Comparison of ENCODE assay signal across 15 cellular contexts in the genomic region with DNA sequence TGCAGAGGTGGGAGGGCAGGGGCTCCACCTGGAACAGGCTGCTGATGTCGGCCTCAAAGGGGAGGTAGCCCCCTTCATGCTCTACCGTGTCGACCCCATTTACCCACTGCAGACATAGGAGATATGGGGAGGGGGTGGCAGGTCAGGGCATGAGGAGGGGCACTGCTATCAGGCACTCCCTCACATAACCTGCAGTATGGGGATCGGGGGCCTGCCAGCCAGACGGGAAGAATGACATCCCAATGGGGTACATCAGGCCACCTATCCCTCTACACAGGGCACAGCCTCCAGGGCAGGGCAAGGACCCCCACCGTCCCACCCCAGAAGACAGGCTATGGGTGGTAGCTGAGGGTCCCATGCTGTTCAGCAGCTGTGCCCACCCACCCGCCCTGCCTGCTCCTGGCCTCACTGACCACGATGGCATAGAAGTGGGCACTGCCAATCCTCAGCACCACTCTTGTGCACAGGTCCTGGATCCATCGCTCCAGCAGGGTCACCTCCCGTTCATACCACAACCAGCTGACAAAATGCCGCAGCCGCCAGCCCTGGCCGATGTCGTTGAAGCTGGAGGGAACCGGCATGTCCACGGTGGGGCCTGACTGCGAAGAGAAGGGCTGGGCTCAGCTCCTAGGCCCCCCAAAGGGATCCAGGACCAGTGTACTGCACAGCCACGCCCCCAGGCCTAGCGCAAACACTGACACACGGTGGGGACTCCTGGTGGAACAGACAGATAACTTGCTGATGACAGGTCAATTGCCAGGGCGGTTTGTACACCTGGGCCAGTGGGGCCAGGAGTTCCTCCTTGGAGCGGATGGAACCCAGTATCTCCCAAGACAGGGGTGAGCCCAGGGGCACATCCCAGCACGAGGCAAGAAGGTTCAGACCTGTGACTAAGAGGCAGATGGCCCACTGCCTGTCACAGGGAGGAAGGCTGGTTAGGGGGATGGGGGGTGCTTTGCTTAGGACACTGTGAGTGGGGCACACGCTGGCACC. TPM values are rescaled to one million over a fixed set of nuclear protein-coding genes. Genes with fewer than 3 reads are reported as not detected.
DNase-seq lines count a peak whose midpoint lies in the region; ATAC-seq and TF ChIP-seq lines count a peak whose summit lies in the region.
"Had no signal": no experiment of that assay in that cellular context is flagged by ENCODE, and none has a peak within 500 bp of the region (broad histone marks: within the 10 kb centered on the region; RNA-seq: fewer than 3 reads in every experiment).

No MANE protein-coding gene starts in this region.

- no peaks in the 10 kb centered on the region for H3K4me1 Mint-ChIP-seq in MCF 10A (ENCODE audit: insufficient read depth, unreplicated experiment)
- peaks cover 16% of the 10 kb centered on the region for H3K4me1 Mint-ChIP-seq in activated B cell treated with CpG ODN at 0.5 μM for 24 hours
- peaks cover 25 to 35% of the 10 kb centered on the region in 2 donors for H3K4me1 Mint-ChIP-seq in immature natural killer cell
- peaks cover 5% of the 10 kb centered on the region for H3K4me1 Mint-ChIP-seq in type B pancreatic cell (ENCODE audit: unreplicated experiment)

- TF ChIP-seq CTCF in MCF 10A (IDR thresholded peaks at IDR 0.05; ENCODE audit: unreplicated experiment), result no peak
- TF ChIP-seq CTCF in mammary epithelial cell (conservative IDR thresholded peaks at IDR 0.05 in 1 of 2, IDR thresholded peaks at IDR 0.05 in 1 of 2; ENCODE audit: extremely low read depth in 1 of 2, insufficient read depth in 1 of 2, low read depth in 1 of 2, low read length in 2 of 2), result no peak
- no peak for TF ChIP-seq CTCF in activated B cell treated with CpG ODN at 0.5 μM for 24 hours (IDR thresholded peaks at IDR 0.05)
- no peak for TF ChIP-seq CTCF in type B pancreatic cell (conservative IDR thresholded peaks at IDR 0.05)
- TF ChIP-seq CTCF in PC-9 (conservative IDR thresholded peaks at IDR 0.05), result no peak

- no peaks in the 10 kb centered on the region for H3K27me3 Mint-ChIP-seq in MCF 10A (ENCODE audit: insufficient read depth, unreplicated experiment)
- no peaks in the 10 kb centered on the region for H3K27me3 Mint-ChIP-seq in activated B cell treated with CpG ODN at 0.5 μM for 24 hours
- peaks cover 0 to 2% (median 0%) of the 10 kb centered on the region in 3 donors for H3K27me3 Mint-ChIP-seq in immature natural killer cell (ENCODE audit: low read depth in 3 of 3)
- H3K27me3 Mint-ChIP-seq in type B pancreatic cell, result no peaks in the 10 kb centered on the region

- no peak for ATAC-seq in activated B cell treated with CpG ODN at 0.5 μM for 24 hours (ENCODE audit: low read depth)

- H2AFZ ChIP-seq in mammary epithelial cell (ENCODE audit: low read depth, low read length) (no peak overlapping the region), PC-9 (no peak overlapping the region)

- dilution Hi-C loops in mammary epithelial cell (cut with HindIII; ENCODE audit: low sequenced_read_pairs), result no loop called here

- H3K36me3 ChIP-seq in mammary epithelial cell (ENCODE audit: insufficient read depth, low read length) (peaks cover 6% of the 10 kb centered on the region), PC-9 (ENCODE audit: low read depth) (0 out of 2 replicates have a peak, but pooled peaks cover 2% of the 10 kb centered on the region)

- intact Hi-C loops in MCF 10A (cut with micrococcal nuclease), result no loop called here
- intact Hi-C loops in mammary epithelial cell (cut with micrococcal nuclease), result no loop called here
- intact Hi-C loops in activated B cell treated with CpG ODN at 0.5 μM for 24 hours (cut with micrococcal nuclease), result loop anchor here (5.0 kb wide), 2 partner anchors 52 to 132 kb away; partner anchors contain the start of gene CHCHD10
- intact Hi-C loops in PC-9 (cut with micrococcal nuclease; ENCODE audit: unreplicated experiment), result no loop called here

- H3K9me3 ChIP-seq in mammary epithelial cell (replicated peaks; ENCODE audit: insufficient read depth, low read length) (no peaks in the 10 kb centered on the region), PC-9 (ENCODE audit: insufficient read depth, low read depth) (no peaks in the 10 kb centered on the region)
- H3K9me3 ChIP-seq: BE2C had no signal

- H3K27ac ChIP-seq in mammary epithelial cell (ENCODE audit: insufficient read depth, low read depth, low read length) (no peak overlapping the region), PC-9 (no peak overlapping the region)
- H3K27ac ChIP-seq: coronary artery, WERI-Rb-1 had no signal

- POLR2A ChIA-PET in MCF 10A (lab: Yijun Ruan, JAX) (no interaction called here), activated B cell treated with CpG ODN at 0.5 μM for 24 hours (lab: Charles Lee) (no interaction called here), PC-9 (lab: Charles Lee; ENCODE audit: unreplicated experiment) (interaction anchor here (0.6 to 0.7 kb wide), 2 partner anchors 56 to 60 kb away, joined by 3 to 6 read pairs; no protein-coding TSS in a partner anchor)

- H3K36me3 Mint-ChIP-seq in MCF 10A (ENCODE audit: insufficient read depth, unreplicated experiment), result peaks cover 19% of the 10 kb centered on the region
- H3K36me3 Mint-ChIP-seq in activated B cell treated with CpG ODN at 0.5 μM for 24 hours (ENCODE audit: low read depth), result peaks cover 41% of the 10 kb centered on the region
- peaks cover 16 to 31% (median 16%) of the 10 kb centered on the region in 3 donors for H3K36me3 Mint-ChIP-seq in immature natural killer cell
- H3K36me3 Mint-ChIP-seq in type B pancreatic cell, result peaks cover 7% of the 10 kb centered on the region

- H3K9me2 ChIP-seq in PC-9 (ENCODE audit: insufficient read depth), result no peaks in the 10 kb centered on the region

- in situ Hi-C loops in mammary epithelial cell (cut with MboI; ENCODE audit: low sequenced_read_pairs in 2 of 2), result no loop called here

- no peak overlapping the region for H3K9ac ChIP-seq in mammary epithelial cell (ENCODE audit: insufficient read depth, low read length)

- H3K27ac Mint-ChIP-seq in MCF 10A (ENCODE audit: low read depth, unreplicated experiment) (no peak overlapping the region), activated B cell treated with CpG ODN at 0.5 μM for 24 hours (no peak overlapping the region), immature natural killer cell (peak overlapping the region; percentile 77 to 83 (median 80)), type B pancreatic cell (no peak overlapping the region)

- H3K4me3 Mint-ChIP-seq in MCF 10A (ENCODE audit: unreplicated experiment) (peak overlapping the region; percentile 56), activated B cell treated with CpG ODN at 0.5 μM for 24 hours (peak overlapping the region; percentile 68), immature natural killer cell (peak overlapping the region; percentile 59 to 86 (median 81)), type B pancreatic cell (peak overlapping the region; percentile 64)

- no peaks in the 10 kb centered on the region for H3K27me3 ChIP-seq in mammary epithelial cell (ENCODE audit: insufficient read depth, low read length)
- no peaks in the 10 kb centered on the region for H3K27me3 ChIP-seq in PC-9 (ENCODE audit: insufficient read depth, low read depth)
- H3K27me3 ChIP-seq: BE2C had no signal

- H4K20me1 ChIP-seq in mammary epithelial cell (ENCODE audit: insufficient read depth, low read length), result no peaks in the 10 kb centered on the region
- no peaks in the 10 kb centered on the region for H4K20me1 ChIP-seq in PC-9 (ENCODE audit: insufficient read depth)

- H3K79me2 ChIP-seq in mammary epithelial cell (ENCODE audit: insufficient read depth, low read length), result peaks cover 23% of the 10 kb centered on the region
- H3K79me2 ChIP-seq in PC-9 (ENCODE audit: low read depth), result peaks cover 10% of the 10 kb centered on the region

- H3K4me2 ChIP-seq in mammary epithelial cell (ENCODE audit: insufficient read depth, low read depth, low read length), result no peak overlapping the region
- no peak overlapping the region for H3K4me2 ChIP-seq in PC-9

- peaks cover 9% of the 10 kb centered on the region; the same call in 1 of the 2 replicates for H3F3A ChIP-seq in PC-9 (ENCODE audit: insufficient read depth, low read depth)

- CTCF ChIA-PET in MCF 10A (lab: Yijun Ruan, JAX) (no interaction called here), mammary epithelial cell (lab: Charles Lee; ENCODE audit: low non-redundant PET) (no interaction called here), activated B cell treated with CpG ODN at 0.5 μM for 24 hours (lab: Charles Lee) (no interaction called here), PC-9 (lab: Charles Lee) (interaction anchor here (0.6 kb wide), 1 partner anchor 55 kb away, joined by 6 read pairs; no protein-coding TSS in a partner anchor)

- BruUV-seq in MCF 10A (replicated peaks; lab: Mats Ljungman, UMichigan), result no TSS peak
- no TSS peak for BruUV-seq in mammary epithelial cell (replicated peaks; lab: Mats Ljungman, UMichigan)
- BruUV-seq in PC-9 (replicated peaks; lab: Mats Ljungman, UMichigan), result no TSS peak

- H3K4me1 ChIP-seq in mammary epithelial cell (ENCODE audit: insufficient read depth, low read length), result peaks cover 6% of the 10 kb centered on the region
- H3K4me1 ChIP-seq in PC-9 (replicated peaks; ENCODE audit: insufficient read depth), result 0 out of 2 replicates have a peak, but pooled peaks cover 8% of the 10 kb centered on the region
- H3K4me1 ChIP-seq: BE2C had no signal

- no peak overlapping the region for H3K4me3 ChIP-seq in mammary epithelial cell (replicated peaks in 1 of 3; ENCODE audit: insufficient read depth in 1 of 3, low read depth in 2 of 3, low read length in 3 of 3)
- no peak overlapping the region for H3K4me3 ChIP-seq in PC-9

- H3K9me3 Mint-ChIP-seq in MCF 10A (ENCODE audit: unreplicated experiment) (no peaks in the 10 kb centered on the region), activated B cell treated with CpG ODN at 0.5 μM for 24 hours (no peaks in the 10 kb centered on the region), immature natural killer cell (no peaks in the 10 kb centered on the region), type B pancreatic cell (no peaks in the 10 kb centered on the region)

- DNase-seq in MCF 10A (ENCODE audit: unreplicated experiment) (no peak), mammary epithelial cell (no peak), activated B cell treated with CpG ODN at 0.5 μM for 24 hours (no peak), immature natural killer cell (no peak), type B pancreatic cell (ENCODE audit: extremely low spot score, unreplicated experiment) (no peak), ecto neural progenitor cell (ENCODE audit: low spot score) (no peak), PC-9 (no peak), pons (ENCODE audit: low spot score) (no peak)
- DNase-seq: BE2C, NCI-H1105 treated with DMSO at 0.1 percent for 48 hours, NCI-H69, Right ventricle myocardium superior, WERI-Rb-1 had no signal

- WGBS in mammary epithelial cell (ENCODE audit: low coverage, missing lambda C conversion rate), result 96% methylated on average over 13 of the region's 24 CpGs

RNA-seq across cellular contexts. Expression of gene RGL4, which starts 24.1 kb away (rescaled TPM):
- total RNA-seq in MCF 10A (2022) (not detected in 2 replicates), mammary epithelial cell (not detected), activated B cell treated with CpG ODN at 0.5 μM for 24 hours (0.42 and 0.81 TPM in 2 replicates), type B pancreatic cell (ENCODE audit: low replicate concordance) (not detected in 2 replicates), PC-9 (2021) (not detected in 2 replicates)
- polyA plus RNA-seq in mammary epithelial cell (not detected), immature natural killer cell (10 to 100 TPM; 40.6 to 47.8 (median 42.8) TPM)
- polyA minus RNA-seq in mammary epithelial cell, result not detected
- total RNA-seq: Right ventricle myocardium superior had no signal

RNA-seq across cellular contexts. Expression of gene ZNF70, which starts 36.0 kb away (rescaled TPM):
- total RNA-seq in MCF 10A (2022) (3.3 and 4.5 TPM in 2 replicates), mammary epithelial cell (1 to 10 TPM; 3.8 to 4.4 TPM), activated B cell treated with CpG ODN at 0.5 μM for 24 hours (4.0 and 4.9 TPM in 2 replicates), type B pancreatic cell (ENCODE audit: low replicate concordance) (10.7 and 12.3 TPM in 2 replicates), PC-9 (2021) (2.8 and 2.9 TPM in 2 replicates)
- polyA plus RNA-seq in mammary epithelial cell (0.86 TPM), immature natural killer cell (under 1 TPM in 2 of 3 donors, not detected in 1; 0.29 to 1.00 TPM)
- 11.2 TPM for polyA minus RNA-seq in mammary epithelial cell

RNA-seq across cellular contexts. Expression of gene VPREB3, which starts 39.3 kb away (rescaled TPM):
- total RNA-seq in MCF 10A (2022) (not detected in 2 replicates), mammary epithelial cell (not detected), activated B cell treated with CpG ODN at 0.5 μM for 24 hours (15.0 and 15.9 TPM in 2 replicates), type B pancreatic cell (ENCODE audit: low replicate concordance) (0.92 TPM in 1 of 2 replicates, not detected in the other), PC-9 (2021) (0.90 and 1.1 TPM in 2 replicates)
- polyA plus RNA-seq in mammary epithelial cell (not detected), immature natural killer cell (1 to 10 TPM in 1 of 3 donors, not detected in 2; 1.3 TPM)
- polyA minus RNA-seq in mammary epithelial cell, result not detected

RNA-seq across cellular contexts. Expression of gene C22orf15, which starts 47.9 kb away (rescaled TPM):
- total RNA-seq in MCF 10A (2022) (not detected in 2 replicates), mammary epithelial cell (not detected), activated B cell treated with CpG ODN at 0.5 μM for 24 hours (0.31 and 0.37 TPM in 2 replicates), type B pancreatic cell (ENCODE audit: low replicate concordance) (1.7 TPM in 1 of 2 replicates, not detected in the other), PC-9 (2021) (not detected in 2 replicates)
- polyA plus RNA-seq in mammary epithelial cell (not detected), immature natural killer cell (1 to 10 TPM in 1 of 3 donors, not detected in 2; 1.1 TPM)
- not detected for polyA minus RNA-seq in mammary epithelial cell
- total RNA-seq: myocyte, Right ventricle myocardium superior had no signal

RNA-seq across cellular contexts. Expression of gene CHCHD10, which starts 52.9 kb away (rescaled TPM):
- total RNA-seq in MCF 10A (2022), result 86.0 and 90.1 TPM in 2 replicates
- 10 to 100 TPM; 17.3 to 71.6 TPM for total RNA-seq in mammary epithelial cell
- 28.8 TPM for polyA plus RNA-seq in mammary epithelial cell
- 228 TPM for polyA minus RNA-seq in mammary epithelial cell
- total RNA-seq in activated B cell treated with CpG ODN at 0.5 μM for 24 hours, result 63.4 and 68.8 TPM in 2 replicates
- 1 to 10 TPM; 5.7 to 9.3 (median 8.1) TPM for polyA plus RNA-seq in immature natural killer cell
- total RNA-seq in type B pancreatic cell (ENCODE audit: low replicate concordance), result 87.2 and 156 TPM in 2 replicates
- 37.0 and 43.5 TPM in 2 replicates for total RNA-seq in PC-9 (2021)

Comparison
In these comparisons a context has a peak if more than half of its experiments do, and no peak if none do; other contexts are left out.
1. H3K27ac Mint-ChIP-seq: peak in immature natural killer cell (6 of 6); none in MCF 10A (single experiment), activated B cell treated with CpG ODN at 0.5 μM for 24 hours (single experiment) and type B pancreatic cell (single experiment).
2. Peak in every context shown above with its lines, with median percentiles within 50 percentile points of each other: H3K4me3 Mint-ChIP-seq.